Comparison of ENCODE assay signal across 16 cellular contexts in genomic region chr4:116397291-116397690, GRCh38.
"Had no signal": no experiment of that assay in that cellular context is flagged by ENCODE, and none has a peak within 500 bp of the region (broad histone marks: within the 10 kb centered on the region; RNA-seq: fewer than 3 reads in every experiment).

No MANE protein-coding gene starts in this region.

- H3K36me3 ChIP-seq: esophagus muscularis mucosa, gastroesophageal sphincter, heart left ventricle, left lung, lower lobe of right lung had no signal

- H3K4me1 ChIP-seq: heart left ventricle, left lung, lower lobe of right lung had no signal

- H3K27ac ChIP-seq: coronary artery, dorsolateral prefrontal cortex, esophagus muscularis mucosa, foreskin keratinocyte, gastroesophageal sphincter, heart left ventricle, hepatocyte, left lung, lower lobe of right lung had no signal

- ATAC-seq: foreskin keratinocyte, gastroesophageal sphincter, heart left ventricle, left cardiac atrium, left lung, left ventricle myocardium superior, lower lobe of right lung had no signal

- H3K4me3 ChIP-seq: coronary artery, dorsolateral prefrontal cortex, esophagus muscularis mucosa, gastroesophageal sphincter, heart left ventricle, hepatocyte, left lung, lower lobe of right lung had no signal

- H2AFZ ChIP-seq: hepatocyte had no signal

- H3K27me3 ChIP-seq: dorsolateral prefrontal cortex, esophagus muscularis mucosa, foreskin keratinocyte, gastroesophageal sphincter, heart left ventricle, hepatocyte, left lung had no signal

- H3K4me2 ChIP-seq: hepatocyte had no signal

- DNase-seq: dermis blood vessel endothelial cell; dorsolateral prefrontal cortex; effector CD4-positive, alpha-beta T cell; effector memory CD4-positive, alpha-beta T cell; foreskin keratinocyte; heart left ventricle; hypothalamus; left cardiac atrium; left lung; left ventricle myocardium superior; lower lobe of right lung; mesenchymal stem cell had no signal

- H3K9me3 ChIP-seq: esophagus muscularis mucosa, gastroesophageal sphincter, heart left ventricle, left lung, lower lobe of right lung had no signal

- H3K79me2 ChIP-seq: hepatocyte had no signal
